ENCODE assay signal across 13 cellular contexts in the genomic region with DNA sequence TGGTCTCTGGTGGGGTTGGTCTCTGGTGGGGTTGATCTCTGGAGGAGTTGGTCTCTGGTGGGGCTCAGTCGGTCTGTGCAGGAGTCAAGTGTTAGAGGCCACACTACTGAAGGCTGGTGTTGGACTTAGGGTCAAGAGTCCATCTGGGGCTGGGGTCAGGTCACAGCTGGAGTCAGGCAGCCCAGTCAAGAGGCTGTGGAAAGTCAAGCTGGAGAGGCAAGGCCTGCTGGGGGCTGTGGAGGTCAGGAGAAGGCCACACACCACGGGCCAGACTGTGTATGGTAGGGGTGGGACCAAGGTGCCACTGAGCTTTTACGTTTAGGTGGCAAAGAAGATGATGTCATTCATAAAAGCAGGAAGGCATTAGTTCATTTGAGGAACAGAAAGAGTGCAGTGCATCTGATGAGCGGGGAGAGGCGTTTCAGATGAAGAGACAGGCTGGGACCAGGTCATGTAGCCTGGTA. TPM values are rescaled to one million over a fixed set of nuclear protein-coding genes. Genes with fewer than 3 reads are reported as not detected.
DNase-seq lines count a peak whose midpoint lies in the region; ATAC-seq and TF ChIP-seq lines count a peak whose summit lies in the region.
"Had no signal": no experiment of that assay in that cellular context is flagged by ENCODE, and none has a peak within 500 bp of the region (broad histone marks: within the 10 kb centered on the region; RNA-seq: fewer than 3 reads in every experiment).

No MANE protein-coding gene starts in this region.

- H3K9me3 Mint-ChIP-seq in naive B cell (no peaks in the 10 kb centered on the region), chondrocyte (ENCODE audit: low read depth) (no peaks in the 10 kb centered on the region)

- H3K4me1 Mint-ChIP-seq in naive B cell: peaks cover 50 to 72% (median 67%) of the 10 kb centered on the region in 3 donors
- H3K4me1 Mint-ChIP-seq in chondrocyte (ENCODE audit: low read depth): peaks cover 7% of the 10 kb centered on the region

- H3K4me3 Mint-ChIP-seq in naive B cell: peak overlapping the region; percentile 53 to 91 (median 88)
- no peak overlapping the region for H3K4me3 Mint-ChIP-seq in chondrocyte (ENCODE audit: unreplicated experiment)

- peak; percentile 73 for ATAC-seq in GM18498 (IDR thresholded peaks at IDR 0.05; ENCODE audit: unreplicated experiment)
- peak; percentile 71 for ATAC-seq in GM21576 (IDR thresholded peaks at IDR 0.05; ENCODE audit: unreplicated experiment)
- peak; percentile 72 for ATAC-seq in HG03575 (IDR thresholded peaks at IDR 0.05; ENCODE audit: extremely low read depth, insufficient number of reproducible peaks, low FRiP score, unreplicated experiment)
- ATAC-seq in naive B cell (ENCODE audit: low read depth in 2 of 2): peak; percentile 97 to 98
- ATAC-seq in GM21526 (IDR thresholded peaks at IDR 0.05; ENCODE audit: low FRiP score, unreplicated experiment): no peak

- no peaks in the 10 kb centered on the region for H3K36me3 Mint-ChIP-seq in naive B cell
- no peaks in the 10 kb centered on the region for H3K36me3 Mint-ChIP-seq in chondrocyte (ENCODE audit: low read depth)

- H3K27ac Mint-ChIP-seq in naive B cell (peak overlapping the region; percentile 91 to 100 (median 100)), chondrocyte (ENCODE audit: unreplicated experiment) (no peak overlapping the region)

- no peak for TF ChIP-seq CTCF in chondrocyte (IDR thresholded peaks at IDR 0.05)

- peak; percentile 80 for DNase-seq in naive B cell
- no peak for DNase-seq in HuH-7.5 (ENCODE audit: low spot score)
- no peak for DNase-seq in RKO (ENCODE audit: low spot score)
- DNase-seq in chondrocyte (ENCODE audit: low spot score): no peak
- DNase-seq: amniotic stem cell; effector CD8-positive, alpha-beta T cell; left ventricle myocardium inferior; NCI-H2171; occipital lobe had no signal

- no peaks in the 10 kb centered on the region for H3K27me3 Mint-ChIP-seq in naive B cell
- peaks cover 1% of the 10 kb centered on the region for H3K27me3 Mint-ChIP-seq in chondrocyte (ENCODE audit: low read depth)

RNA-seq across cellular contexts. Expression of gene CD74, which starts 16.7 kb away (rescaled TPM):
- polyA plus RNA-seq in naive B cell (ENCODE audit: low read depth in 6 of 6): over 10,000 TPM; 22,737 to 35,313 (median 25,671) TPM
- total RNA-seq in chondrocyte: not detected in 3 replicates

RNA-seq across cellular contexts. Expression of gene RPS14, which starts 20.1 kb away (rescaled TPM):
- polyA plus RNA-seq in naive B cell (ENCODE audit: low read depth in 6 of 6): 1,000 to 10,000 TPM; 4,594 to 6,671 (median 5,653) TPM
- total RNA-seq in chondrocyte: 1,092 to 1,234 TPM (median 1,121 TPM) in 3 replicates
